ENCODE assay signal across 17 cellular contexts in genomic region chr1:205249651-205250050, GRCh38. TPM values are rescaled to one million over a fixed set of nuclear protein-coding genes. Genes with fewer than 3 reads are reported as not detected.
DNase-seq lines count a peak whose midpoint lies in the region; ATAC-seq, FAIRE-seq and TF ChIP-seq lines count a peak whose summit lies in the region.
"Had no signal": no experiment of that assay in that cellular context is flagged by ENCODE, and none has a peak within 500 bp of the region (broad histone marks: within the 10 kb centered on the region; RNA-seq: fewer than 3 reads in every experiment).

No MANE protein-coding gene starts in this region.

- in situ Hi-C loops in transverse colon (cut with MboI; ENCODE audit: low pct_ligation_motif_present in 1 of 4, low pct_unique_long_range_greater_than_20kb in 1 of 4, low sequenced_read_pairs in 3 of 4), result loop anchor here in 3 of 4 donors (10.0 kb wide), 2 partner anchors 265 to 275 kb away; no protein-coding TSS in a partner anchor

- DNase-seq in DMS 273 (lab: John Stamatoyannopoulos, UW; ENCODE audit: unreplicated experiment) (peak; percentile 44), DMS 273 treated with DMSO at 0.1 percent for 48 hours (lab: John Stamatoyannopoulos, UW) (no peak), globus pallidus (ENCODE audit: low spot score) (peak; percentile 66), pancreas (peak in 1 of 6 donors; percentile 66), transverse colon (no peak), kidney (no peak), Peyer's patch (no peak)
- DNase-seq in naive thymus-derived CD8-positive, alpha-beta T cell, result no peak
- DNase-seq: activated CD8-positive, alpha-beta T cell treated with anti-CD3 and anti-CD28 coated beads for 36 hours; activated T-cell treated with anti-CD3 and anti-CD28 coated beads, Interleukin-2, amount 50 U/mL, for 72 hours; DND-41; NCI-H1694 had no signal

- H3K36me3 Mint-ChIP-seq in naive thymus-derived CD8-positive, alpha-beta T cell, result no peaks in the 10 kb centered on the region

- no peaks in the 10 kb centered on the region for H3K9me3 Mint-ChIP-seq in naive thymus-derived CD8-positive, alpha-beta T cell
- H3K9me3 Mint-ChIP-seq: activated CD8-positive, alpha-beta T cell treated with anti-CD3 and anti-CD28 coated beads for 36 hours; activated T-cell treated with anti-CD3 and anti-CD28 coated beads, Interleukin-2, amount 50 U/mL, for 72 hours had no signal

- POLR2A ChIA-PET in naive thymus-derived CD8-positive, alpha-beta T cell (lab: Charles Lee), result no interaction called here

- H3K36me3 ChIP-seq in pancreas (no peaks in the 10 kb centered on the region), transverse colon (no peaks in the 10 kb centered on the region), kidney (ENCODE audit: control insufficient read depth in 1 of 2, insufficient read depth in 2 of 2, low read length in 2 of 2) (no peaks in the 10 kb centered on the region), Peyer's patch (no peaks in the 10 kb centered on the region)

- H3K9ac ChIP-seq in kidney (ENCODE audit: low read length in 2 of 2), result no peak overlapping the region

- no peak for FAIRE-seq in pancreas (lab: Jason Lieb, UNC)
- FAIRE-seq in kidney (lab: Jason Lieb, UNC), result no peak
- FAIRE-seq: keratinocyte, TTC549 had no signal

- WGBS in pancreas, 2 donors, result 46 to 49% methylated on average over 4 of the region's 4 CpGs
- WGBS in transverse colon (ENCODE audit: low coverage in 1 of 2), 2 donors, result 60% methylated on average over 4 of the region's 4 CpGs; no CpG with 5 or more reads in 1 of the 2 donors

- no peak overlapping the region for H3K4me3 Mint-ChIP-seq in naive thymus-derived CD8-positive, alpha-beta T cell
- H3K4me3 Mint-ChIP-seq: activated CD8-positive, alpha-beta T cell treated with anti-CD3 and anti-CD28 coated beads for 36 hours; activated T-cell treated with anti-CD3 and anti-CD28 coated beads, Interleukin-2, amount 50 U/mL, for 72 hours had no signal

- peak; percentile 53 to 85 (median 68) for ATAC-seq in pancreas
- no peak for ATAC-seq in naive thymus-derived CD8-positive, alpha-beta T cell
- ATAC-seq: activated CD8-positive, alpha-beta T cell treated with anti-CD3 and anti-CD28 coated beads for 36 hours; activated T-cell treated with anti-CD3 and anti-CD28 coated beads, Interleukin-2, amount 50 U/mL, for 72 hours had no signal

- H3K4me1 Mint-ChIP-seq in naive thymus-derived CD8-positive, alpha-beta T cell, result peaks cover 0 to 16% (median 6%) of the 10 kb centered on the region in 4 donors

- peak overlapping the region in 2 of 4 donors; percentile 3 to 53 for H3K27ac ChIP-seq in pancreas
- H3K27ac ChIP-seq in transverse colon, result peak overlapping the region in 3 of 4 donors; percentile 22 to 67 (median 63)
- no peak overlapping the region for H3K27ac ChIP-seq in kidney (ENCODE audit: low read depth in 2 of 2, low read length in 2 of 2)
- peak overlapping the region in 2 of 4 donors; percentile 23 to 43 for H3K27ac ChIP-seq in Peyer's patch
- H3K27ac ChIP-seq: 22Rv1, SK-N-MC had no signal

- no peaks in the 10 kb centered on the region for H3K27me3 Mint-ChIP-seq in naive thymus-derived CD8-positive, alpha-beta T cell
- H3K27me3 Mint-ChIP-seq: activated CD8-positive, alpha-beta T cell treated with anti-CD3 and anti-CD28 coated beads for 36 hours; progenitor cell of endocrine pancreas had no signal

- no peak overlapping the region for H3K4me3 ChIP-seq in pancreas
- H3K4me3 ChIP-seq in transverse colon, result no peak overlapping the region
- no peak overlapping the region for H3K4me3 ChIP-seq in kidney (ENCODE audit: low read length in 2 of 2)
- no peak overlapping the region for H3K4me3 ChIP-seq in Peyer's patch
- H3K4me3 ChIP-seq: SK-N-MC had no signal

- H3K27me3 ChIP-seq in pancreas, result no peaks in the 10 kb centered on the region
- H3K27me3 ChIP-seq in transverse colon, result no peaks in the 10 kb centered on the region
- no peaks in the 10 kb centered on the region for H3K27me3 ChIP-seq in Peyer's patch

- intact Hi-C loops in pancreas (cut with DNase I) (loop anchor here in 2 of 3 donors (10.0 kb wide), 2 partner anchors 105 to 135 kb away; no protein-coding TSS in a partner anchor), transverse colon (cut with DNase I; ENCODE audit: low total_unique reads) (loop anchor here (10.0 kb wide), 1 partner anchor 105 kb away; no protein-coding TSS in a partner anchor), kidney (cut with DNase I) (loop anchor here (10.0 kb wide), 2 partner anchors 115 to 265 kb away; no protein-coding TSS in a partner anchor)

- no peak for TF ChIP-seq CTCF in pancreas (IDR thresholded peaks at IDR 0.05)
- TF ChIP-seq CTCF in transverse colon (IDR thresholded peaks at IDR 0.05), result no peak
- TF ChIP-seq CTCF in kidney (IDR thresholded peaks at IDR 0.05; ENCODE audit: borderline replicate concordance, extremely low read depth, insufficient read depth), result no peak
- no peak for TF ChIP-seq CTCF in Peyer's patch (IDR thresholded peaks at IDR 0.05)

- TF ChIP-seq POLR2A in transverse colon (IDR thresholded peaks at IDR 0.05) (no peak), Peyer's patch (IDR thresholded peaks at IDR 0.05) (no peak)

- TF ChIP-seq EP300 in transverse colon (IDR thresholded peaks at IDR 0.05; ENCODE audit: low read depth), result no peak

- H3K9me3 ChIP-seq in pancreas (no peaks in the 10 kb centered on the region), transverse colon (no peaks in the 10 kb centered on the region), kidney (ENCODE audit: control insufficient read depth in 1 of 2, low read length in 2 of 2) (no peaks in the 10 kb centered on the region), Peyer's patch (no peaks in the 10 kb centered on the region)

- no peak overlapping the region for H3K27ac Mint-ChIP-seq in naive thymus-derived CD8-positive, alpha-beta T cell
- H3K27ac Mint-ChIP-seq: activated CD8-positive, alpha-beta T cell treated with anti-CD3 and anti-CD28 coated beads for 36 hours; activated T-cell treated with anti-CD3 and anti-CD28 coated beads, Interleukin-2, amount 50 U/mL, for 72 hours; progenitor cell of endocrine pancreas had no signal

- peaks cover 5 to 9% (median 8%) of the 10 kb centered on the region in 3 donors for H3K4me1 ChIP-seq in pancreas
- peaks cover 21 to 35% (median 27%) of the 10 kb centered on the region in 4 donors for H3K4me1 ChIP-seq in transverse colon
- peaks cover 3 to 8% of the 10 kb centered on the region in 2 donors for H3K4me1 ChIP-seq in kidney (ENCODE audit: control insufficient read depth in 1 of 2, insufficient read depth in 1 of 2, low read depth in 1 of 2, low read length in 2 of 2)
- H3K4me1 ChIP-seq in Peyer's patch, result peaks cover 0 to 39% (median 0%) of the 10 kb centered on the region in 4 donors

RNA-seq across cellular contexts. Expression of gene TMCC2, which starts 21.9 kb away (rescaled TPM):
- 1 to 10 TPM in 3 of 6 donors, under 1 TPM in 3; 0.55 to 1.8 (median 0.94) TPM for total RNA-seq in pancreas
- 1 to 10 TPM; 2.6 to 4.3 TPM for polyA plus RNA-seq in pancreas
- 1 to 10 TPM in 2 of 4 donors, under 1 TPM in 1, not detected in 1; 0.80 to 1.2 (median 1.1) TPM for total RNA-seq in transverse colon
- total RNA-seq in naive thymus-derived CD8-positive, alpha-beta T cell, result 1 to 10 TPM; 3.9 to 4.7 TPM
- 1 to 10 TPM in 1 of 3 donors, under 1 TPM in 2; 0.37 to 2.0 (median 0.40) TPM for polyA plus RNA-seq in naive thymus-derived CD8-positive, alpha-beta T cell
- 1.3 TPM for total RNA-seq in kidney
- polyA plus RNA-seq in kidney (ENCODE audit: insufficient read depth, low read depth, low replicate concordance), result 3.5 TPM
- total RNA-seq in Peyer's patch, result 1 to 10 TPM in 2 of 4 donors, under 1 TPM in 2; 0.53 to 4.1 (median 1.1) TPM

RNA-seq across cellular contexts. Expression of gene DSTYK, which starts 38.1 kb away (rescaled TPM):
- total RNA-seq in pancreas (1 to 10 TPM; 3.5 to 9.0 (median 4.7) TPM), transverse colon (1 to 10 TPM; 2.2 to 9.8 (median 6.5) TPM), kidney (17.8 TPM), Peyer's patch (10 to 100 TPM in 1 of 4 donors, 1 to 10 TPM in 3; 3.5 to 11.6 (median 6.8) TPM)
- polyA plus RNA-seq in pancreas (1 to 10 TPM; 2.9 to 4.3 TPM), kidney (ENCODE audit: insufficient read depth, low read depth, low replicate concordance) (5.6 TPM)
- 10 to 100 TPM; 15.9 to 17.5 TPM for total RNA-seq in naive thymus-derived CD8-positive, alpha-beta T cell
- 1 to 10 TPM; 5.2 to 8.6 (median 7.0) TPM for polyA plus RNA-seq in naive thymus-derived CD8-positive, alpha-beta T cell

Comparison
In these comparisons a context has a peak if more than half of its experiments do, and no peak if none do; other contexts are left out.
1. DNase-seq: peak in DMS 273 (single experiment) and globus pallidus (single experiment); none in DMS 273 treated with DMSO at 0.1 percent for 48 hours (single experiment), transverse colon (single experiment), naive thymus-derived CD8-positive, alpha-beta T cell (0 of 10), kidney (single experiment) and Peyer's patch (0 of 3).
2. ATAC-seq: peak in pancreas (4 of 4); none in naive thymus-derived CD8-positive, alpha-beta T cell (0 of 2).
3. H3K27ac ChIP-seq: peak in transverse colon (3 of 4); none in kidney (0 of 2).